ENCODE assay signal across 5 cellular contexts in the genomic region with DNA sequence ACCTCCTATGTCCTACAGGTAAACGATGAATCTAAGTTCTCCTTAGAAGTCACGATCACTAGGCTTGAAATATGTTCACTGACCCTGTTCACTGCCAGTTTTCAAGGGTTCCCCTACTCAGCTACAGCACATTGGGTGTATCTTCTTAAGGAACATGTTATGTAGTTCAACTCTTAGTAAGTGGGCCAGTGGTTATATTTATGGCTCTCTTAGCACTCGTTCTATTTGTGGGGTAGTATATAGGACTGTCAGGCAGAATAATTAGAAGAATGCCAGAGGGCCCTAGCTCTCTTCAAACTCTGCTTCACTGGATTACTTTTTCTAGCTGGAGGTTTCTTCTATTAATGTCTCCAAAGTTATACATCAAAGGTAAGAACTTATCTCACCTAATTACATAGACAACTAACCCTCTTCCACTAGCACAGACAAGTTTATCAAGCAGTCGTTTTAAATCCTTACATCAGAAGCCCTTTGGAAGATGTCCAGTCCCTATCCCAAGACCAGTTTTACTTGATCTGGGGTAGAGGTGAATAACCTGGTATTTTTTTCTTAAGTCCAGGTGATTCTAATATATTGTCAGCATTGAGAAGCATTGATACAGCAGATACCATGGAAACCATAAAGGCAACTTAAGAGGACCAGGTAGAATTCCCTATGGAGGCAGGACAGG.
"Had no signal": no experiment of that assay in that cellular context is flagged by ENCODE, and none has a peak within 500 bp of the region (broad histone marks: within the 10 kb centered on the region; RNA-seq: fewer than 3 reads in every experiment).

No MANE protein-coding gene starts in this region.

- H3K4me3 ChIP-seq: GM23338 had no signal

- H3K27me3 Mint-ChIP-seq: IgD-negative memory B cell had no signal

- H2AFZ ChIP-seq: GM23338 had no signal

- H3K9me3 Mint-ChIP-seq: GM23338, H9, IgD-negative memory B cell had no signal

- H3K4me1 Mint-ChIP-seq: GM23338, H9, IgD-negative memory B cell had no signal

- ATAC-seq: GM23338, HepG2 had no signal

- H3K4me3 Mint-ChIP-seq: GM23338, H9, IgD-negative memory B cell had no signal

- H3K27ac Mint-ChIP-seq: GM23338, H9, IgD-negative memory B cell had no signal

- H3K4me2 ChIP-seq: GM23338 had no signal

- DNase-seq: H9, HCEC 1CT had no signal
